In the genomic region with DNA sequence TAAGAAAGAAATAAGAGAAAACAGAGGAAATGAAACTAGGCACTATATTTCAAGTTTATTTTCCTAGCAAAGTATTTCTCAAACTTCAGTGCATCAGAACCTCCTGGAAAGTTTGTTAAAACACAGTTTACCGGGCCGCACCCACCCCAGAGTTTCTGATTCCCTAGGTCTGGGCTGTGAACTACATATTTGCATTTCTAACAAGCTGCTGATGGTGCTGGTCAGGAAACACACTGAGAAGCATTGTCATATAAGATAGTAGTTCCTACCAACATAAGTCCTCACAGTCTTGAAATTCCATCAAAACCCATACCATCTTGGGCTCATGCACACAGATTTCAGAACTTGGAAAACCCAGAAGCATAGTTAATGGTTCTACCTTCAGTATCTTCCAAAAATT, we compare ENCODE assay signal across 19 cellular contexts. TPM values are rescaled to one million over a fixed set of nuclear protein-coding genes. Genes with fewer than 3 reads are reported as not detected.
DNase-seq lines count a peak whose midpoint lies in the region; ATAC-seq, FAIRE-seq and TF ChIP-seq lines count a peak whose summit lies in the region.
"Had no signal": no experiment of that assay in that cellular context is flagged by ENCODE, and none has a peak within 500 bp of the region (broad histone marks: within the 10 kb centered on the region; RNA-seq: fewer than 3 reads in every experiment).

No MANE protein-coding gene starts in this region.

- H3K36me3 ChIP-seq in astrocyte (ENCODE audit: insufficient read depth, low read length), result no peaks in the 10 kb centered on the region

- no peak overlapping the region for H2AFZ ChIP-seq in astrocyte (ENCODE audit: low read depth, low read length)

- no peaks in the 10 kb centered on the region for H3K9me3 ChIP-seq in astrocyte (ENCODE audit: insufficient read depth, low read depth, low read length)

- no peak for TF ChIP-seq CTCF in astrocyte (IDR thresholded peaks at IDR 0.05; ENCODE audit: insufficient read depth, low read depth, low read length)

- H3K9ac ChIP-seq in astrocyte (ENCODE audit: low read length), result no peak overlapping the region

- no peaks in the 10 kb centered on the region for H3K36me3 Mint-ChIP-seq in astrocyte (ENCODE audit: low read depth, unreplicated experiment)
- H3K36me3 Mint-ChIP-seq: stimulated activated naive B cell treated with anti-CD40 and anti-IgM and Interleukin-4, amounts not matched to agents 10 μg/mL and 1 μg/mL and 100 μg/mL, for 72 hours; type B pancreatic cell had no signal

- H3K4me3 Mint-ChIP-seq in astrocyte (ENCODE audit: unreplicated experiment), result peak overlapping the region; percentile 6
- H3K4me3 Mint-ChIP-seq: activated CD8-positive, alpha-beta T cell treated with anti-CD3 and anti-CD28 coated beads for 36 hours; activated naive CD8-positive, alpha-beta T cell treated with anti-CD3 and anti-CD28 coated beads, Interleukin-2, amount 50 U/mL, for 24 hours; effector memory CD8-positive, alpha-beta T cell; neural crest cell; stimulated activated naive B cell treated with anti-CD40 and anti-IgM and Interleukin-4, amounts not matched to agents 10 μg/mL and 1 μg/mL and 100 μg/mL, for 72 hours; type B pancreatic cell had no signal

- H3K4me1 ChIP-seq in astrocyte (ENCODE audit: insufficient read depth, low read length), result no peaks in the 10 kb centered on the region

- H3K4me3 ChIP-seq in astrocyte (ENCODE audit: insufficient read depth, low read depth, low read length), result no peak overlapping the region

- H3K27ac ChIP-seq in astrocyte (ENCODE audit: low read depth, low read length), result no peak overlapping the region

- H3K27me3 Mint-ChIP-seq in astrocyte (ENCODE audit: low read depth, unreplicated experiment), result peaks cover 3% of the 10 kb centered on the region
- H3K27me3 Mint-ChIP-seq: activated CD8-positive, alpha-beta T cell treated with anti-CD3 and anti-CD28 coated beads for 36 hours; activated naive CD8-positive, alpha-beta T cell treated with anti-CD3 and anti-CD28 coated beads, Interleukin-2, amount 50 U/mL, for 24 hours; effector memory CD8-positive, alpha-beta T cell; stimulated activated naive B cell treated with anti-CD40 and anti-IgM and Interleukin-4, amounts not matched to agents 10 μg/mL and 1 μg/mL and 100 μg/mL, for 72 hours had no signal

- no peaks in the 10 kb centered on the region for H3K27me3 ChIP-seq in astrocyte (ENCODE audit: insufficient read depth, low read length)

- no peak overlapping the region for H3K27ac Mint-ChIP-seq in astrocyte (ENCODE audit: unreplicated experiment)
- H3K27ac Mint-ChIP-seq: activated CD8-positive, alpha-beta T cell treated with anti-CD3 and anti-CD28 coated beads for 36 hours; activated naive CD8-positive, alpha-beta T cell treated with anti-CD3 and anti-CD28 coated beads, Interleukin-2, amount 50 U/mL, for 24 hours; effector memory CD8-positive, alpha-beta T cell; stimulated activated naive B cell treated with anti-CD40 and anti-IgM and Interleukin-4, amounts not matched to agents 10 μg/mL and 1 μg/mL and 100 μg/mL, for 72 hours; type B pancreatic cell had no signal

- H3K79me2 ChIP-seq in astrocyte (ENCODE audit: insufficient read depth, low read length), result no peaks in the 10 kb centered on the region

- FAIRE-seq in GM19239 (lab: Jason Lieb, UNC), result peak; percentile 31
- FAIRE-seq in astrocyte (lab: Jason Lieb, UNC), result no peak
- FAIRE-seq in HTR-8/SVneo (lab: Jason Lieb, UNC), result no peak

- no peak overlapping the region for H3K4me2 ChIP-seq in astrocyte (ENCODE audit: low read length)

- no peaks in the 10 kb centered on the region for H3K4me1 Mint-ChIP-seq in astrocyte (ENCODE audit: low read depth, unreplicated experiment)
- H3K4me1 Mint-ChIP-seq: neural crest cell had no signal

- no peaks in the 10 kb centered on the region for H4K20me1 ChIP-seq in astrocyte (ENCODE audit: insufficient read depth, low read length)

- peak; percentile 57 for ATAC-seq in GM21786 (IDR thresholded peaks at IDR 0.05; ENCODE audit: unreplicated experiment)
- peak; percentile 50 for ATAC-seq in HG03378 (IDR thresholded peaks at IDR 0.05; ENCODE audit: unreplicated experiment)
- no peak for ATAC-seq in HG03159 (IDR thresholded peaks at IDR 0.05; ENCODE audit: unreplicated experiment)
- ATAC-seq: activated CD8-positive, alpha-beta T cell treated with anti-CD3 and anti-CD28 coated beads for 36 hours; activated naive CD8-positive, alpha-beta T cell treated with anti-CD3 and anti-CD28 coated beads, Interleukin-2, amount 50 U/mL, for 24 hours; effector memory CD8-positive, alpha-beta T cell; stimulated activated naive B cell treated with anti-CD40 and anti-IgM and Interleukin-4, amounts not matched to agents 10 μg/mL and 1 μg/mL and 100 μg/mL, for 72 hours had no signal

- peaks cover 2% of the 10 kb centered on the region for H3K9me3 Mint-ChIP-seq in astrocyte (ENCODE audit: unreplicated experiment)
- H3K9me3 Mint-ChIP-seq: activated CD8-positive, alpha-beta T cell treated with anti-CD3 and anti-CD28 coated beads for 36 hours; activated naive CD8-positive, alpha-beta T cell treated with anti-CD3 and anti-CD28 coated beads, Interleukin-2, amount 50 U/mL, for 24 hours; effector memory CD8-positive, alpha-beta T cell; neural crest cell; stimulated activated naive B cell treated with anti-CD40 and anti-IgM and Interleukin-4, amounts not matched to agents 10 μg/mL and 1 μg/mL and 100 μg/mL, for 72 hours; type B pancreatic cell had no signal

- DNase-seq in GM19239 (ENCODE audit: insufficient read length, low spot score), result no peak
- DNase-seq in astrocyte (ENCODE audit: low read depth), result no peak
- DNase-seq in HTR-8/SVneo (ENCODE audit: insufficient read length, low spot score), result no peak
- DNase-seq in NCI-H1417 (lab: John Stamatoyannopoulos, UW), result no peak
- DNase-seq in NCI-H1048 (lab: John Stamatoyannopoulos, UW), result no peak
- DNase-seq: activated CD8-positive, alpha-beta T cell treated with anti-CD3 and anti-CD28 coated beads for 36 hours; activated naive CD8-positive, alpha-beta T cell treated with anti-CD3 and anti-CD28 coated beads, Interleukin-2, amount 50 U/mL, for 24 hours; effector memory CD8-positive, alpha-beta T cell; GDM1; left cardiac atrium; midbrain; NCI-H2081 treated with DMSO at 0.1 percent for 48 hours; NCI-H82; stimulated activated naive B cell treated with anti-CD40 and anti-IgM and Interleukin-4, amounts not matched to agents 10 μg/mL and 1 μg/mL and 100 μg/mL, for 72 hours had no signal

RNA-seq across cellular contexts. Expression of gene SLC9A9, which starts 8.3 kb away (rescaled TPM):
- 1.5 and 4.0 TPM in 2 replicates for total RNA-seq in astrocyte
